9 cellular contexts compared by ENCODE assay signal in the genomic region with DNA sequence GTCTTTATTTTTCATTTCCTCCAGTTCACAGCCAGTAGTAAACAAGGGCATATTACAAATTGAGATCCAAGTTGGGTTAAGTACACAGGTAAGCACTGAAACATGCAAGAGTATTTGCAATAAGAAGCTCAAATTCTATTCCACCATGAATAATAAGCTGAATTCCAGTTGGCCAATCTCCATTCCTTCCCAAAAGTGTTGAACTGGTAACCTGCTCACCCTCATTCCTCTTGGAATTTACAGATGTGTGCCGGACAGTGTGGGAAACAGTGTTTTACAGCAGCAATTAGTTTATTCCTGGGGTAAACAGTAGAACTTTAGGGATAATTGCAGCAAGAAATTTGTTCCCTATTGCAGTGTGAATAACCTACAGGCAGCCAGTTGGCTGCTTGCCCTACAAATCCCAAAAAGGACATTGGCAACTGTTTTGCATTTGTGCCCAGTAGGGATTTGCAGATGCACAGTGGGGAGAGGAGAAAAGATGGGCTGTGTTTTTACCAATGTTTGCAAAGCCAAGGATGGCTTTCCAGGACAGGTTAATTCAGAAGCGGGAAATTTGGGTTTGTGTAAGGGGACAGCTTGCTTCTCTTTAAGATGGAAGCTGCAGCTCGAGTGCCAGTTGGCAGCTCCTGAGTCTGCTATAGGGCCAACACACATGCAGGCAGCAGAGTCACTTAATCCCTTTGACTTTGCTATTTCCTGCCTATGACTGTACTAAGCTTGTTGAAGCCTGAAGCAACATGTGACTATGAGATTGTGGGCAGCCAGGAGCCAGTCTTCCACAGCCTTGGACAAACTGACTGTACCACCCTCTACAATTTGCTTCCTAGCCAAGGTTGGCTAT.
DNase-seq lines count a peak whose midpoint lies in the region; ATAC-seq, FAIRE-seq and TF ChIP-seq lines count a peak whose summit lies in the region.
"Had no signal": no experiment of that assay in that cellular context is flagged by ENCODE, and none has a peak within 500 bp of the region (broad histone marks: within the 10 kb centered on the region; RNA-seq: fewer than 3 reads in every experiment).

No MANE protein-coding gene starts in this region.

- no peak for ATAC-seq in GM21786 (IDR thresholded peaks at IDR 0.05; ENCODE audit: unreplicated experiment)
- no peak for ATAC-seq in HG02973 (IDR thresholded peaks at IDR 0.05; ENCODE audit: unreplicated experiment)
- no peak for ATAC-seq in GM19328 (IDR thresholded peaks at IDR 0.05; ENCODE audit: unreplicated experiment)

- no peaks in the 10 kb centered on the region for H3K27me3 ChIP-seq in bronchial epithelial cell (ENCODE audit: control insufficient read depth, insufficient read depth, low read length)

- H3K4me3 ChIP-seq in bronchial epithelial cell (ENCODE audit: low read depth, low read length) = no peak overlapping the region

- TF ChIP-seq CTCF in AG09319 (IDR thresholded peaks at IDR 0.05; ENCODE audit: low read depth, low read length) (no peak), bronchial epithelial cell (IDR thresholded peaks at IDR 0.05; ENCODE audit: insufficient read depth, low read length, severe bottlenecking) (no peak)

- peak; percentile 99 for FAIRE-seq in bronchial epithelial cell (lab: Jason Lieb, UNC)

- no peaks in the 10 kb centered on the region for H3K36me3 ChIP-seq in bronchial epithelial cell (ENCODE audit: control insufficient read depth, insufficient read depth, low read length)

- DNase-seq in AG09319 (ENCODE audit: extremely low read depth, low read depth) (peak; percentile 27), M059J (ENCODE audit: low read depth) (peak; percentile 90), bronchial epithelial cell (ENCODE audit: low read depth) (peak; percentile 97), kidney tubule cell (ENCODE audit: low spot score) (peak; percentile 95), NCI-H187 (lab: John Stamatoyannopoulos, UW) (no peak)
- DNase-seq: activated CD4-positive, alpha-beta T cell treated with anti-CD3 and anti-CD28 coated beads for 1 hour had no signal

Comparison
In these comparisons a context has a peak if more than half of its experiments do, and no peak if none do; other contexts are left out.
1. DNase-seq: peak in AG09319 (single experiment), M059J (single experiment), bronchial epithelial cell (single experiment) and kidney tubule cell (single experiment); none in NCI-H187 (0 of 2).